ENCODE assay signal across 19 cellular contexts in the genomic region with DNA sequence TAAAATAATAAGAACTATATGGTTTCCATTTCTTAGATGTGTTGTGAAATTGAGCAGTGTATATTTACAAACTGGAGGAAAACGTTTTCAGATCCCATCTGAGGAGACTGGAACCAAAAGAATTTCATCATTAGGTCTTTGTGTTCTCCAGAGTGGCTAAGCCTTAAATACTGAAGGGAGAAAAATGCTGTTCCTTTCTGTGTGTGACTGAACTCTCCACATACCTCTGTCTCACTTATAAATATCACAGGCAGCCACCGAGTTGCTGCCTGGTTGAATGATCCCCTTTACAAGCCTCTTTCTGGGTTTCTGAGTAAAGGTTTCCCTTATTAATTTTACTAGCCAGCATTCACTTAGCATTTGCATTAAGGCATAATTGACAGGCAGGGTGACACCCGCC.
DNase-seq lines count a peak whose midpoint lies in the region; TF ChIP-seq lines count a peak whose summit lies in the region.
"Had no signal": no experiment of that assay in that cellular context is flagged by ENCODE, and none has a peak within 500 bp of the region (broad histone marks: within the 10 kb centered on the region; RNA-seq: fewer than 3 reads in every experiment).

No MANE protein-coding gene starts in this region.

- peaks cover 35% of the 10 kb centered on the region for H3K9me3 Mint-ChIP-seq in nephron progenitor cell

- intact Hi-C loops in tibial artery (cut with DNase I; ENCODE audit: low total_unique reads) = loop anchor here (10.0 kb wide), 1 partner anchor 152 kb away; no protein-coding TSS in a partner anchor

- H3K4me3 ChIP-seq in adipocyte (ENCODE audit: low read length) (no peak overlapping the region), choroid plexus epithelial cell (ENCODE audit: low read depth, low read length) (no peak overlapping the region), tibial artery (no peak overlapping the region)
- H3K4me3 ChIP-seq: SJCRH30 had no signal

- H3K27me3 ChIP-seq in adipocyte (replicated peaks; ENCODE audit: control insufficient read depth, insufficient read depth, low read length) = no peaks in the 10 kb centered on the region
- no peaks in the 10 kb centered on the region for H3K27me3 ChIP-seq in tibial artery
- H3K27me3 ChIP-seq: SJCRH30 had no signal

- H3K27me3 Mint-ChIP-seq in nephron progenitor cell (ENCODE audit: low read depth, poor library complexity) = no peaks in the 10 kb centered on the region

- peak overlapping the region; percentile 29 for H3K27ac Mint-ChIP-seq in nephron progenitor cell

- peaks cover 38% of the 10 kb centered on the region for H3K36me3 Mint-ChIP-seq in nephron progenitor cell (ENCODE audit: low read depth)

- H3K4me1 Mint-ChIP-seq in nephron progenitor cell = peaks cover 28% of the 10 kb centered on the region

- H3K9ac ChIP-seq in adipocyte (ENCODE audit: low read length) = peak overlapping the region; percentile 5
- H3K9ac ChIP-seq: KMS-11 had no signal

- H3K4me3 Mint-ChIP-seq in nephron progenitor cell = no peak overlapping the region

- peaks cover 13% of the 10 kb centered on the region for H3K4me1 ChIP-seq in adipocyte (ENCODE audit: control insufficient read depth, insufficient read depth, low read length)
- peaks cover 0 to 71% (median 13%) of the 10 kb centered on the region in 4 donors for H3K4me1 ChIP-seq in tibial artery
- H3K4me1 ChIP-seq: SJCRH30 had no signal

- DNase-seq in adipocyte (ENCODE audit: low read depth) (peak; percentile 77), choroid plexus epithelial cell (ENCODE audit: low read depth) (peak; percentile 33), nephron progenitor cell (no peak), tibial artery (no peak), NOMO-1 (lab: John Stamatoyannopoulos, UW; ENCODE audit: unreplicated experiment in 2 of 2) (no peak), activated gamma-delta T cell (lab: John Stamatoyannopoulos, UW) (no peak)
- DNase-seq in stimulated activated naive CD4-positive, alpha-beta T cell (lab: John Stamatoyannopoulos, UW) = no peak
- DNase-seq: AML-193, DMS79 treated with DMSO at 0.1 percent for 48 hours, H7, NCI-H1417 treated with DMSO at 0.1 percent for 48 hours, NCI-H187 treated with DMSO at 0.1 percent for 48 hours, NCI-H2227 treated with DMSO at 0.1 percent for 48 hours, NCI-H510A treated with DMSO at 0.1 percent for 48 hours, NCI-H774, SJCRH30 had no signal

- no peak for TF ChIP-seq CTCF in choroid plexus epithelial cell (conservative IDR thresholded peaks at IDR 0.05; ENCODE audit: low read depth, low read length)
- TF ChIP-seq CTCF in nephron progenitor cell (IDR thresholded peaks at IDR 0.05) = no peak
- no peak for TF ChIP-seq CTCF in tibial artery (IDR thresholded peaks at IDR 0.05)

- no peaks in the 10 kb centered on the region for H3K36me3 ChIP-seq in adipocyte (ENCODE audit: control insufficient read depth, insufficient read depth, low read length, severe bottlenecking)
- H3K36me3 ChIP-seq in tibial artery = no peaks in the 10 kb centered on the region
- H3K36me3 ChIP-seq: SJCRH30 had no signal

- H3K27ac ChIP-seq in tibial artery = peak overlapping the region; percentile 78 to 82
- H3K27ac ChIP-seq: C4-2B, KMS-11, RWPE1, SJCRH30 had no signal

- H3K9me3 ChIP-seq in adipocyte (ENCODE audit: control insufficient read depth, low read length) (no peaks in the 10 kb centered on the region), tibial artery (no peaks in the 10 kb centered on the region)
- H3K9me3 ChIP-seq: SJCRH30 had no signal

Comparison
In these comparisons a context has a peak if more than half of its experiments do, and no peak if none do; other contexts are left out.
1. DNase-seq: peak in adipocyte (single experiment) and choroid plexus epithelial cell (single experiment); none in nephron progenitor cell (single experiment), tibial artery (0 of 2), NOMO-1 (0 of 2), activated gamma-delta T cell (single experiment) and stimulated activated naive CD4-positive, alpha-beta T cell (0 of 6).